ENCODE assay signal across 18 cellular contexts in genomic region chr9:110130791-110131416, GRCh38.
DNase-seq lines count a peak whose midpoint lies in the region; ATAC-seq lines count a peak whose summit lies in the region.
"Had no signal": no experiment of that assay in that cellular context is flagged by ENCODE, and none has a peak within 500 bp of the region (broad histone marks: within the 10 kb centered on the region; RNA-seq: fewer than 3 reads in every experiment).

No MANE protein-coding gene starts in this region.

- no peak for DNase-seq in SJSA1 (ENCODE audit: low read depth in 1 of 2, low spot score in 2 of 2)
- DNase-seq in kidney tubule cell (ENCODE audit: low spot score): peak; percentile 48
- no peak for DNase-seq in KBM-7
- DNase-seq in NCI-H526 (lab: John Stamatoyannopoulos, UW): no peak
- no peak for DNase-seq in NK-92 (lab: John Stamatoyannopoulos, UW; ENCODE audit: unreplicated experiment)
- DNase-seq in NCI-H2081 treated with DMSO at 0.1 percent for 48 hours (lab: John Stamatoyannopoulos, UW): no peak
- DNase-seq: activated gamma-delta T cell; anterior cingulate cortex; BE2C; hypothalamus; naive thymus-derived CD4-positive, alpha-beta T cell; NCI-H1436; right cardiac atrium; stimulated activated CD4-positive, alpha-beta T cell treated with anti-CD3 and anti-CD28 coated beads, Interleukin-2, amount 100 ng/mL, for 48 hours; uterus had no signal

- H3K4me3 ChIP-seq in HUES48 (ENCODE audit: low read depth, low read length): 0 out of 2 replicates have a peak overlapping the region, but pooled peaks have one; percentile 19
- no peak overlapping the region for H3K4me3 ChIP-seq in SJSA1
- H3K4me3 ChIP-seq: K562, uterus had no signal

- H3K9me3 ChIP-seq in HUES48 (ENCODE audit: control insufficient read depth, insufficient read depth, low read length) (no peaks in the 10 kb centered on the region), SJSA1 (replicated peaks) (no peaks in the 10 kb centered on the region)
- H3K9me3 ChIP-seq: BE2C, uterus had no signal

- in situ Hi-C loops in KBM-7 (cut with MboI; ENCODE audit: low pct_unique_long_range_greater_than_20kb, low sequenced_read_pairs): loop anchor here (25.0 kb wide), 1 partner anchor 219 kb away; no protein-coding TSS in a partner anchor

- H3K9ac ChIP-seq in HUES48 (ENCODE audit: low read depth, low read length): peak overlapping the region; percentile 15; the same call in 1 of the 2 replicates

- H3K36me3 ChIP-seq in HUES48 (ENCODE audit: control insufficient read depth, insufficient read depth, low read length): 0 out of 2 replicates have a peak, but pooled peaks cover 1% of the 10 kb centered on the region
- H3K36me3 ChIP-seq in SJSA1: peaks cover 7% of the 10 kb centered on the region; the same call in 1 of the 2 replicates
- H3K36me3 ChIP-seq: BE2C, uterus had no signal

- no peaks in the 10 kb centered on the region for H3K27me3 ChIP-seq in HUES48 (ENCODE audit: control insufficient read depth, insufficient read depth, low read length)
- H3K27me3 ChIP-seq in SJSA1 (replicated peaks): no peaks in the 10 kb centered on the region
- H3K27me3 ChIP-seq: BE2C, uterus had no signal

- no peaks in the 10 kb centered on the region for H3K9me3 Mint-ChIP-seq in stimulated activated memory B cell treated with anti-CD40 and anti-IgM and Interleukin-4, amounts not matched to agents 10 μg/mL and 1 μg/mL and 100 μg/mL, for 72 hours
- H3K9me3 Mint-ChIP-seq: naive thymus-derived CD4-positive, alpha-beta T cell had no signal

- H3K27ac ChIP-seq in HUES48 (ENCODE audit: low read depth, low read length) (peak overlapping the region; percentile 78), SJSA1 (peak overlapping the region; percentile 60)
- H3K27ac ChIP-seq: uterus had no signal

- peak overlapping the region; percentile 82 for H3K27ac Mint-ChIP-seq in stimulated activated memory B cell treated with anti-CD40 and anti-IgM and Interleukin-4, amounts not matched to agents 10 μg/mL and 1 μg/mL and 100 μg/mL, for 72 hours

- no peaks in the 10 kb centered on the region for H3K27me3 Mint-ChIP-seq in stimulated activated memory B cell treated with anti-CD40 and anti-IgM and Interleukin-4, amounts not matched to agents 10 μg/mL and 1 μg/mL and 100 μg/mL, for 72 hours
- H3K27me3 Mint-ChIP-seq: naive thymus-derived CD4-positive, alpha-beta T cell had no signal

- H3K4me1 ChIP-seq in HUES48 (ENCODE audit: control insufficient read depth, insufficient read depth, low read length) (peaks cover 72% of the 10 kb centered on the region), SJSA1 (replicated peaks) (peaks cover 69% of the 10 kb centered on the region)
- H3K4me1 ChIP-seq: BE2C had no signal

- peak overlapping the region; percentile 31 for H3K4me3 Mint-ChIP-seq in stimulated activated memory B cell treated with anti-CD40 and anti-IgM and Interleukin-4, amounts not matched to agents 10 μg/mL and 1 μg/mL and 100 μg/mL, for 72 hours
- H3K4me3 Mint-ChIP-seq: naive thymus-derived CD4-positive, alpha-beta T cell had no signal

- ATAC-seq in stimulated activated memory B cell treated with anti-CD40 and anti-IgM and Interleukin-4, amounts not matched to agents 10 μg/mL and 1 μg/mL and 100 μg/mL, for 72 hours: no peak
- ATAC-seq: K562; naive thymus-derived CD4-positive, alpha-beta T cell; right cardiac atrium had no signal

- H3K4me1 Mint-ChIP-seq in stimulated activated memory B cell treated with anti-CD40 and anti-IgM and Interleukin-4, amounts not matched to agents 10 μg/mL and 1 μg/mL and 100 μg/mL, for 72 hours: peaks cover 87% of the 10 kb centered on the region

- H3K36me3 Mint-ChIP-seq in stimulated activated memory B cell treated with anti-CD40 and anti-IgM and Interleukin-4, amounts not matched to agents 10 μg/mL and 1 μg/mL and 100 μg/mL, for 72 hours: peaks cover 70% of the 10 kb centered on the region
